1 cellular context compared by ENCODE assay signal in the genomic region with DNA sequence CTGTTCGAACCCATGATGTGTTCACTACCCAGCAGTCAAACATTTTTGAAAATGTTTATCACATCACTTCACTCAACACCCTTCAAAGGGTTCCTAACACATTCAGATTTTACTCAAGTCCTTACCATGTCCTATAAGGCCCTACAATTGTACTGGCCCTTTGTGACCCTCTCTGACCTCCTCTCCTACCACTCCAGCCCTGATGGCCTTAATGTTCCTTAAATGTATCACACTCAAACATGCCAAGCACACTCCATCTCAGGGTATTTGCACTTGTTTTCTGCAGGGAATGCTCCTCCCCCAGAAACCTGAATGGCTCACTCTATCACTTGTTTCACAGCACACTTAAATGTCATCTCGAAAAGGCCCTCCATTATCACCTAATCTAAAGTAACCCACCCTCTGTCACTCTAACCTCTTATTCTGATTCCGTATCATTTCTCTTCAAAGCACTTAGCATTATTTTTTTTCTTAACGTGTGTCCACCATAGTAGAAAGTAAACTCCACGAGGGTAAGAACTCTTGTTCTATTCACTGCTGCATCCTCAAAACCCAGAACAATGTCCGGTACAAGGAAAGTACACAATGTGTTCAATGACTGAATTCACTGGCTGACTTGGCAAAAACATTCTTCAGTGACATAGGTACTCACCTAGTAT.
TF ChIP-seq lines count a peak whose summit lies in the region.

No MANE protein-coding gene starts in this region.

TF ChIP-seq in SK-N-SH, 30 proteins besides CTCF, POLR2A, EP300 and RAD21:
- TF ChIP-seq RFX5 (IDR thresholded peaks at IDR 0.05; ENCODE audit: low read length) (no peak), RCOR1 (IDR thresholded peaks at IDR 0.05; ENCODE audit: low read length) (no peak), CHD2 (IDR thresholded peaks at IDR 0.05; ENCODE audit: low read length, partially characterized antibody) (no peak), IRF3 (IDR thresholded peaks at IDR 0.05; ENCODE audit: low read depth, low read length) (no peak), MXI1 (IDR thresholded peaks at IDR 0.05; ENCODE audit: low read depth, low read length) (no peak), SMC3 (IDR thresholded peaks at IDR 0.05; ENCODE audit: low read depth, low read length) (no peak), RXRA (IDR thresholded peaks at IDR 0.05; ENCODE audit: borderline replicate concordance, low read depth) (no peak), ZBTB33 (IDR thresholded peaks at IDR 0.05; ENCODE audit: borderline replicate concordance, low read depth) (no peak), NFIC (IDR thresholded peaks at IDR 0.05; ENCODE audit: borderline replicate concordance) (no peak), ELF1 (IDR thresholded peaks at IDR 0.05) (no peak), PBX3 (IDR thresholded peaks at IDR 0.05) (no peak), FOXM1 (IDR thresholded peaks at IDR 0.05; ENCODE audit: low read depth) (no peak), POLR2AphosphoS5 (IDR thresholded peaks at IDR 0.05; ENCODE audit: low read depth, low read length) (no peak), EZH2phosphoT487 (IDR thresholded peaks at IDR 0.05; ENCODE audit: borderline replicate concordance, low read depth) (no peak), GATA2 (CRISPR knock-in tag; IDR thresholded peaks at IDR 0.05) (no peak), TEAD4 (IDR thresholded peaks at IDR 0.05; ENCODE audit: borderline replicate concordance, insufficient read depth) (no peak), USF2 (IDR thresholded peaks at IDR 0.05; ENCODE audit: borderline replicate concordance, low read depth, low read length) (no peak), NRF1 (IDR thresholded peaks at IDR 0.05; ENCODE audit: low read depth, low read length) (no peak), GABPA (IDR thresholded peaks at IDR 0.05; ENCODE audit: low read depth) (no peak)
- TF ChIP-seq, protein P1, sequence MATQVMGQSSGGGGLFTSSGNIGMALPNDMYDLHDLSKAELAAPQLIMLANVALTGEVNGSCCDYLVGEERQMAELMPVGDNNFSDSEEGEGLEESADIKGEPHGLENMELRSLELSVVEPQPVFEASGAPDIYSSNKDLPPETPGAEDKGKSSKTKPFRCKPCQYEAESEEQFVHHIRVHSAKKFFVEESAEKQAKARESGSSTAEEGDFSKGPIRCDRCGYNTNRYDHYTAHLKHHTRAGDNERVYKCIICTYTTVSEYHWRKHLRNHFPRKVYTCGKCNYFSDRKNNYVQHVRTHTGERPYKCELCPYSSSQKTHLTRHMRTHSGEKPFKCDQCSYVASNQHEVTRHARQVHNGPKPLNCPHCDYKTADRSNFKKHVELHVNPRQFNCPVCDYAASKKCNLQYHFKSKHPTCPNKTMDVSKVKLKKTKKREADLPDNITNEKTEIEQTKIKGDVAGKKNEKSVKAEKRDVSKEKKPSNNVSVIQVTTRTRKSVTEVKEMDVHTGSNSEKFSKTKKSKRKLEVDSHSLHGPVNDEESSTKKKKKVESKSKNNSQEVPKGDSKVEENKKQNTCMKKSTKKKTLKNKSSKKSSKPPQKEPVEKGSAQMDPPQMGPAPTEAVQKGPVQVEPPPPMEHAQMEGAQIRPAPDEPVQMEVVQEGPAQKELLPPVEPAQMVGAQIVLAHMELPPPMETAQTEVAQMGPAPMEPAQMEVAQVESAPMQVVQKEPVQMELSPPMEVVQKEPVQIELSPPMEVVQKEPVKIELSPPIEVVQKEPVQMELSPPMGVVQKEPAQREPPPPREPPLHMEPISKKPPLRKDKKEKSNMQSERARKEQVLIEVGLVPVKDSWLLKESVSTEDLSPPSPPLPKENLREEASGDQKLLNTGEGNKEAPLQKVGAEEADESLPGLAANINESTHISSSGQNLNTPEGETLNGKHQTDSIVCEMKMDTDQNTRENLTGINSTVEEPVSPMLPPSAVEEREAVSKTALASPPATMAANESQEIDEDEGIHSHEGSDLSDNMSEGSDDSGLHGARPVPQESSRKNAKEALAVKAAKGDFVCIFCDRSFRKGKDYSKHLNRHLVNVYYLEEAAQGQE (IDR thresholded peaks at IDR 0.05; ENCODE audit: low read depth, low read length) = no peak
